ENCODE assay signal across 13 cellular contexts in genomic region chr1:56710646-56711045, GRCh38.
DNase-seq lines count a peak whose midpoint lies in the region; ATAC-seq and TF ChIP-seq lines count a peak whose summit lies in the region.
"Had no signal": no experiment of that assay in that cellular context is flagged by ENCODE, and none has a peak within 500 bp of the region (broad histone marks: within the 10 kb centered on the region; RNA-seq: fewer than 3 reads in every experiment).

No MANE protein-coding gene starts in this region.

- DNase-seq in H4 (ENCODE audit: low spot score) (peak; percentile 21), SK-N-SH (no peak), fibroblast of peridontal ligament (ENCODE audit: extremely low read depth) (peak; percentile 77), type B pancreatic cell (ENCODE audit: extremely low spot score, unreplicated experiment) (no peak), T-helper 17 cell (no peak), GM19240 (ENCODE audit: insufficient read length, low spot score) (no peak)
- DNase-seq: endodermal cell, Karpas-422, NCI-H2107, retina, T1000 had no signal

- no peaks in the 10 kb centered on the region for H3K9me2 ChIP-seq in SK-N-SH

- H2AFZ ChIP-seq in SK-N-SH (ENCODE audit: low read depth): no peak overlapping the region; the same call in 1 of the 2 replicates

- no peak overlapping the region for H3K4me3 ChIP-seq in SK-N-SH (ENCODE audit: low read depth in 2 of 2, low read length in 1 of 2)

- peaks cover 5 to 19% of the 10 kb centered on the region in 2 experiments for H3K36me3 ChIP-seq in SK-N-SH (replicated peaks in 1 of 2; ENCODE audit: control insufficient read depth in 1 of 2, insufficient read depth in 2 of 2, low read length in 1 of 2)

- peaks cover 18% of the 10 kb centered on the region for H3K36me3 Mint-ChIP-seq in type B pancreatic cell
- H3K36me3 Mint-ChIP-seq in T-helper 17 cell (ENCODE audit: low read depth): no peaks in the 10 kb centered on the region

- no peak for TF ChIP-seq RAD21 in SK-N-SH (IDR thresholded peaks at IDR 0.05; ENCODE audit: low read length)

- CTCF ChIA-PET in SK-N-SH (lab: Yijun Ruan, JAX): interaction anchor here (1.2 to 3.2 kb wide), 5 partner anchors 7 to 110 kb away, joined by 4 to 26 read pairs (median 12); no protein-coding TSS in a partner anchor

- H3K9me3 ChIP-seq in SK-N-SH (no peaks in the 10 kb centered on the region), T-helper 17 cell (ENCODE audit: control insufficient read depth, low read length, poor library complexity, severe bottlenecking) (no peaks in the 10 kb centered on the region)

- H3K9me3 Mint-ChIP-seq in type B pancreatic cell: no peaks in the 10 kb centered on the region
- H3K9me3 Mint-ChIP-seq: endodermal cell had no signal

- H3K27me3 Mint-ChIP-seq in type B pancreatic cell (no peaks in the 10 kb centered on the region), T-helper 17 cell (peaks cover 25% of the 10 kb centered on the region)

- TF ChIP-seq EP300 in SK-N-SH (IDR thresholded peaks at IDR 0.05; ENCODE audit: borderline replicate concordance in 1 of 2, low read depth in 1 of 2, low read length in 1 of 2): peak in 1 of 2 experiments; percentile 52; a peak in 2 of 4 replicates

- H3K27ac ChIP-seq in SK-N-SH (ENCODE audit: low read depth in 2 of 2, low read length in 1 of 2): peak overlapping the region in 1 of 2 experiments; percentile 57; a peak in 2 of 4 replicates

- TF ChIP-seq CTCF in SK-N-SH (IDR thresholded peaks at IDR 0.05): no peak
- no peak for TF ChIP-seq CTCF in type B pancreatic cell (conservative IDR thresholded peaks at IDR 0.05)

- H3K4me2 ChIP-seq in SK-N-SH: no peak overlapping the region

- H3K4me1 Mint-ChIP-seq in type B pancreatic cell (ENCODE audit: unreplicated experiment): peaks cover 11% of the 10 kb centered on the region
- no peaks in the 10 kb centered on the region for H3K4me1 Mint-ChIP-seq in T-helper 17 cell

- ATAC-seq in T-helper 17 cell (no peak), GM18517 (IDR thresholded peaks at IDR 0.05; ENCODE audit: unreplicated experiment) (no peak)
- ATAC-seq: Panc1 had no signal

- H3K4me3 Mint-ChIP-seq in type B pancreatic cell (peak overlapping the region; percentile 2), T-helper 17 cell (no peak overlapping the region)
- H3K4me3 Mint-ChIP-seq: endodermal cell had no signal

- H3F3A ChIP-seq in SK-N-SH (replicated peaks; ENCODE audit: insufficient read depth): peaks cover 9% of the 10 kb centered on the region

- H3K27ac Mint-ChIP-seq in type B pancreatic cell: no peak overlapping the region
- H3K27ac Mint-ChIP-seq in T-helper 17 cell: no peak overlapping the region
- H3K27ac Mint-ChIP-seq: endodermal cell had no signal

- H3K79me2 ChIP-seq in SK-N-SH (ENCODE audit: insufficient read depth): no peaks in the 10 kb centered on the region

- no peaks in the 10 kb centered on the region for H3K27me3 ChIP-seq in SK-N-SH (ENCODE audit: insufficient read depth)

- POLR2A ChIA-PET in SK-N-SH (lab: Yijun Ruan, JAX): no interaction called here

- H3K9ac ChIP-seq in SK-N-SH: no peak overlapping the region

- peaks cover 0 to 17% of the 10 kb centered on the region in 2 experiments; a peak in 3 of 4 replicates for H3K4me1 ChIP-seq in SK-N-SH (ENCODE audit: control insufficient read depth in 1 of 2, insufficient read depth in 2 of 2, low read depth in 1 of 2, low read length in 1 of 2)

- no peaks in the 10 kb centered on the region for H4K20me1 ChIP-seq in SK-N-SH (ENCODE audit: insufficient read depth)

TF ChIP-seq in SK-N-SH, 30 proteins besides CTCF, POLR2A, EP300 and RAD21:
- TF ChIP-seq MAX (IDR thresholded peaks at IDR 0.05; ENCODE audit: low read depth) (no peak), PBX3 (IDR thresholded peaks at IDR 0.05) (peak; percentile 96), TEAD4 (IDR thresholded peaks at IDR 0.05; ENCODE audit: borderline replicate concordance, insufficient read depth) (peak; percentile 34; the same call in 1 of the 2 replicates), FOSL2 (IDR thresholded peaks at IDR 0.05; ENCODE audit: borderline replicate concordance, low read depth) (peak; percentile 97), ELF1 (IDR thresholded peaks at IDR 0.05) (no peak), TAF1 (IDR thresholded peaks at IDR 0.05; ENCODE audit: borderline replicate concordance, low read depth, low read length) (no peak), JUND (IDR thresholded peaks at IDR 0.05) (peak; percentile 95), POLR2AphosphoS5 (IDR thresholded peaks at IDR 0.05; ENCODE audit: low read depth, low read length) (peak; percentile 59; the same call in 1 of the 2 replicates), TCF12 (IDR thresholded peaks at IDR 0.05) (peak; percentile 67), EZH2phosphoT487 (IDR thresholded peaks at IDR 0.05; ENCODE audit: borderline replicate concordance, low read depth) (no peak)

Comparison
In these comparisons a context has a peak if more than half of its experiments do, and no peak if none do; other contexts are left out.
1. DNase-seq: peak in H4 (single experiment) and fibroblast of peridontal ligament (single experiment); none in SK-N-SH (single experiment), type B pancreatic cell (single experiment), T-helper 17 cell (0 of 3) and GM19240 (single experiment).